ENCODE assay signal across 1 cellular context in genomic region chr11:9266926-9267325, GRCh38.
TF ChIP-seq lines count a peak whose summit lies in the region.

No MANE protein-coding gene starts in this region.

TF ChIP-seq in K562, 482 proteins besides CTCF, POLR2A, EP300 and RAD21:
- no peak for TF ChIP-seq RFX7 (CRISPR knock-in tag; IDR thresholded peaks at IDR 0.05)
- no peak for TF ChIP-seq TAF15 (IDR thresholded peaks at IDR 0.05; ENCODE audit: low read depth, low read length)
- TF ChIP-seq GTF2E2 (tag; IDR thresholded peaks at IDR 0.05), result no peak
- no peak for TF ChIP-seq HNRNPL (IDR thresholded peaks at IDR 0.05; ENCODE audit: low read depth, low read length)
- no peak for TF ChIP-seq SAP30 (IDR thresholded peaks at IDR 0.05; ENCODE audit: borderline replicate concordance, insufficient read depth, low read depth, low read length, poor library complexity, severe bottlenecking)
- no peak for TF ChIP-seq ZNF23 (CRISPR knock-in tag; IDR thresholded peaks at IDR 0.05)
- TF ChIP-seq, protein P1, sequence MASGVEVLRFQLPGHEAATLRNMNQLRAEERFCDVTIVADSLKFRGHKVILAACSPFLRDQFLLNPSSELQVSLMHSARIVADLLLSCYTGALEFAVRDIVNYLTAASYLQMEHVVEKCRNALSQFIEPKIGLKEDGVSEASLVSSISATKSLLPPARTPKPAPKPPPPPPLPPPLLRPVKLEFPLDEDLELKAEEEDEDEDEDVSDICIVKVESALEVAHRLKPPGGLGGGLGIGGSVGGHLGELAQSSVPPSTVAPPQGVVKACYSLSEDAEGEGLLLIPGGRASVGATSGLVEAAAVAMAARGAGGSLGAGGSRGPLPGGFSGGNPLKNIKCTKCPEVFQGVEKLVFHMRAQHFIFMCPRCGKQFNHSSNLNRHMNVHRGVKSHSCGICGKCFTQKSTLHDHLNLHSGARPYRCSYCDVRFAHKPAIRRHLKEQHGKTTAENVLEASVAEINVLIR (CRISPR knock-in tag; IDR thresholded peaks at IDR 0.05), result no peak
- TF ChIP-seq MCM5 (IDR thresholded peaks at IDR 0.05; ENCODE audit: low read depth), result no peak
- TF ChIP-seq, protein P2, sequence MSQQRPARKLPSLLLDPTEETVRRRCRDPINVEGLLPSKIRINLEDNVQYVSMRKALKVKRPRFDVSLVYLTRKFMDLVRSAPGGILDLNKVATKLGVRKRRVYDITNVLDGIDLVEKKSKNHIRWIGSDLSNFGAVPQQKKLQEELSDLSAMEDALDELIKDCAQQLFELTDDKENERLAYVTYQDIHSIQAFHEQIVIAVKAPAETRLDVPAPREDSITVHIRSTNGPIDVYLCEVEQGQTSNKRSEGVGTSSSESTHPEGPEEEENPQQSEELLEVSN (IDR thresholded peaks at IDR 0.05; ENCODE audit: borderline replicate concordance in 1 of 2, extremely low read depth in 1 of 2, insufficient read depth in 1 of 2, insufficient read length in 1 of 2, low read depth in 1 of 2, low read length in 1 of 2, poor library complexity in 1 of 2, severe bottlenecking in 1 of 2), result no peak
- no peak for TF ChIP-seq ZNF589 (CRISPR knock-in tag; IDR thresholded peaks at IDR 0.05; ENCODE audit: low read depth)
- TF ChIP-seq ARNT (IDR thresholded peaks at IDR 0.05), result no peak
- TF ChIP-seq NFIC (IDR thresholded peaks at IDR 0.05), result no peak
- no peak for TF ChIP-seq ZKSCAN8 (CRISPR knock-in tag; IDR thresholded peaks at IDR 0.05)
- TF ChIP-seq ZNF253 (CRISPR knock-in tag; conservative IDR thresholded peaks at IDR 0.05), result no peak
TF ChIP-seq in K562: peak in this region for 0.
